18 cellular contexts compared by ENCODE assay signal in genomic region chr2:10558281-10559030, GRCh38.
"Had no signal": no experiment of that assay in that cellular context is flagged by ENCODE, and none has a peak within 500 bp of the region (broad histone marks: within the 10 kb centered on the region; RNA-seq: fewer than 3 reads in every experiment).

No MANE protein-coding gene starts in this region.

- H3K4me1 Mint-ChIP-seq: neural crest cell; stimulated activated naive B cell treated with anti-CD40 and anti-IgM and Interleukin-4, amounts not matched to agents 10 μg/mL and 1 μg/mL and 100 μg/mL, for 72 hours had no signal

- H3K36me3 Mint-ChIP-seq: activated naive CD4-positive, alpha-beta T cell treated with anti-CD3 and anti-CD28 coated beads, Interleukin-2, amount 50 U/mL, for 72 hours had no signal

- H3K27ac ChIP-seq: heart left ventricle, upper lobe of left lung had no signal

- H3K36me3 ChIP-seq: upper lobe of left lung had no signal

- H3K4me3 ChIP-seq: heart left ventricle, mucosa of descending colon, upper lobe of left lung had no signal

- FAIRE-seq: endometrium, islet of Langerhans had no signal

- H3K9me3 Mint-ChIP-seq: activated naive CD4-positive, alpha-beta T cell treated with anti-CD3 and anti-CD28 coated beads, Interleukin-2, amount 50 U/mL, for 72 hours; activated T-helper 1 cell treated with anti-CD3 and anti-CD28 coated beads, Interleukin-12 subunit alpha, Interleukin-12 subunit beta, Interleukin-2, Interleukin-4 antibody, amounts not matched to agents 30 ng/mL and 10 ng/mL and 1 ng/mL, durations not matched to agents 14 hours and 24 hours and 36 hours; dendritic cell treated with granulocyte-macrophage colony-stimulating factor and Interleukin-4, amounts not matched to agents 40 ng/mL and 50 ng/mL, for 4 days; stimulated activated naive B cell treated with anti-CD40 and anti-IgM and Interleukin-4, amounts not matched to agents 10 μg/mL and 1 μg/mL and 100 μg/mL, for 72 hours had no signal

- H3K27me3 Mint-ChIP-seq: dendritic cell treated with granulocyte-macrophage colony-stimulating factor and Interleukin-4, amounts not matched to agents 40 ng/mL and 50 ng/mL, for 4 days; stimulated activated naive B cell treated with anti-CD40 and anti-IgM and Interleukin-4, amounts not matched to agents 10 μg/mL and 1 μg/mL and 100 μg/mL, for 72 hours had no signal

- ATAC-seq: left cardiac atrium; stimulated activated naive B cell treated with anti-CD40 and anti-IgM and Interleukin-4, amounts not matched to agents 10 μg/mL and 1 μg/mL and 100 μg/mL, for 72 hours had no signal

- H3K9me3 ChIP-seq: heart left ventricle, mucosa of descending colon, upper lobe of left lung had no signal

- H3K4me3 Mint-ChIP-seq: activated T-helper 1 cell treated with anti-CD3 and anti-CD28 coated beads, Interleukin-12 subunit alpha, Interleukin-12 subunit beta, Interleukin-2, Interleukin-4 antibody, amounts not matched to agents 30 ng/mL and 10 ng/mL and 1 ng/mL, durations not matched to agents 14 hours and 24 hours and 36 hours; dendritic cell treated with granulocyte-macrophage colony-stimulating factor and Interleukin-4, amounts not matched to agents 40 ng/mL and 50 ng/mL, for 4 days; neural crest cell; stimulated activated naive B cell treated with anti-CD40 and anti-IgM and Interleukin-4, amounts not matched to agents 10 μg/mL and 1 μg/mL and 100 μg/mL, for 72 hours had no signal

- H3K27ac Mint-ChIP-seq: activated T-helper 1 cell treated with anti-CD3 and anti-CD28 coated beads, Interleukin-12 subunit alpha, Interleukin-12 subunit beta, Interleukin-2, Interleukin-4 antibody, amounts not matched to agents 30 ng/mL and 10 ng/mL and 1 ng/mL, durations not matched to agents 14 hours and 24 hours and 36 hours; dendritic cell treated with granulocyte-macrophage colony-stimulating factor and Interleukin-4, amounts not matched to agents 40 ng/mL and 50 ng/mL, for 4 days had no signal

- H3K27me3 ChIP-seq: heart left ventricle, upper lobe of left lung had no signal

- DNase-seq: activated CD4-positive, alpha-beta T cell treated with anti-CD3 and anti-CD28 coated beads for 1 hour; activated CD8-positive, alpha-beta memory T cell treated with anti-CD3 and anti-CD28 coated beads, Interleukin-2, amount 50 U/mL, for 48 hours; effector CD4-positive, alpha-beta T cell; heart left ventricle; left cardiac atrium; mesenchymal stem cell; mucosa of descending colon; stimulated activated CD4-positive, alpha-beta T cell treated with anti-CD3 and anti-CD28 coated beads, Interleukin-2, amount 100 ng/mL, for 48 hours; stimulated activated CD8-positive, alpha-beta memory T cell treated with anti-CD3 and anti-CD28 coated beads, Interleukin-4, amount 100 ng/mL, for 48 hours; stimulated activated naive B cell treated with anti-CD40 and anti-IgM and Interleukin-4, amounts not matched to agents 10 μg/mL and 1 μg/mL and 100 μg/mL, for 72 hours; T-helper 1 cell had no signal
